33 cellular contexts compared by ENCODE assay signal in genomic region chr10:45064998-45065397, GRCh38.
"Had no signal": no experiment of that assay in that cellular context is flagged by ENCODE, and none has a peak within 500 bp of the region (broad histone marks: within the 10 kb centered on the region; RNA-seq: fewer than 3 reads in every experiment).

No MANE protein-coding gene starts in this region.

- ATAC-seq: activated CD8-positive, alpha-beta memory T cell treated with anti-CD3 and anti-CD28 coated beads, Interleukin-2, amount 10 ng/mL, durations not matched to agents 7 days and 5 days; activated T-cell treated with anti-CD3 and anti-CD28 coated beads, Interleukin-2, amount 50 U/mL, for 72 hours; activated T-helper 17 cell treated with anti-CD3 and anti-CD28 coated beads, Interleukin-2, amount 50 U/mL, for 72 hours had no signal

- DNase-seq: activated B cell treated with CpG ODN at 0.5 μM for 24 hours; activated CD4-positive, alpha-beta memory T cell treated with anti-CD3 and anti-CD28 coated beads, Interleukin-2, amount 10 ng/mL, durations not matched to agents 7 days and 5 days; activated CD4-positive, alpha-beta T cell treated with anti-CD3 and anti-CD28 coated beads for 48 hours; activated CD4-positive, CD25-positive, alpha-beta regulatory T cell treated with anti-CD3 and anti-CD28 coated beads, Interleukin-2, amount 50 U/mL, for 72 hours; activated CD8-positive, alpha-beta memory T cell treated with anti-CD3 and anti-CD28 coated beads for 24 hours; activated CD8-positive, alpha-beta memory T cell treated with anti-CD3 and anti-CD28 coated beads, Interleukin-2, amount 10 ng/mL, durations not matched to agents 7 days and 5 days; activated effector memory CD4-positive, alpha-beta T cell treated with anti-CD3 and anti-CD28 coated beads, Interleukin-2, amount 50 U/mL, for 16 hours; activated naive CD4-positive, alpha-beta T cell; activated naive CD4-positive, alpha-beta T cell treated with anti-CD3 and anti-CD28 coated beads, Interleukin-2, amount 50 U/mL, for 16 hours; activated naive CD8-positive, alpha-beta T cell treated with anti-CD3 and anti-CD28 coated beads for 36 hours; activated T-cell treated with anti-CD3 and anti-CD28 coated beads, Interleukin-2, amount 50 U/mL, for 1 hour; activated T-cell treated with anti-CD3 and anti-CD28 coated beads, Interleukin-2, amount 50 U/mL, for 72 hours; amniotic stem cell; aorta; brain microvascular endothelial cell; central memory CD4-positive, alpha-beta T cell; KG1; MV-4-11; NCI-H1092 treated with DMSO at 0.1 percent for 48 hours; NCI-H1417; NCI-H146; NCI-H187; NCI-H2029 treated with DMSO at 0.1 percent for 48 hours; NCI-H2107; NCI-H2171; NCI-H510A; NCI-H526; NCI-H748 treated with DMSO at 0.1 percent for 48 hours; NK-92 treated with Interleukin-12 subunit alpha and Interleukin-12 subunit beta, amount 100 ng/mL, for 24 hours; Right ventricle myocardium superior; SJCRH30; T1000 had no signal
